ENCODE assay signal across 1 cellular context in the genomic region with DNA sequence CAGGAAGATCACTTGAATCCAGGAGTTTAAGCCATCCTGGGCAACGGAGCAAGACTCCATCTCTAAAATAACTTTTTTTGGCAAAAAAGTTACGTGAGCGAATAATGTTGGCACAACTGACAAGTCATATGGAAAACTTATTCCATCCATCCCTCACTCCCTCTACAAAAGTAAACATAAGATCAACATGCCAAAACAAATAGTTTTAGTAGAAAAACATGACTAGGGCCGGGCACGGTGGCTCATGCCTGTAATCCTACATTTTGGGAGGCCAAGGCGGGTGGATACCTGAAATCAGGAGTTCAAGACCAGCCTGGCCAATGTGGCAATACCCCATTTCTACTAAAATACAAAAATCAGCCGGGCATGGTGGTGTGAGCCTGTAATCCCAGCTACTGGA.
TF ChIP-seq lines count a peak whose summit lies in the region.

No MANE protein-coding gene starts in this region.

TF ChIP-seq in HepG2, 621 proteins besides CTCF, POLR2A, EP300 and RAD21:
- TF ChIP-seq HNRNPK (IDR thresholded peaks at IDR 0.05; ENCODE audit: low read depth, low read length, poor library complexity, severe bottlenecking) (peak; percentile 1), SP2 (CRISPR knock-in tag; IDR thresholded peaks at IDR 0.05) (no peak), ZKSCAN5 (CRISPR knock-in tag; IDR thresholded peaks at IDR 0.05) (no peak), SOX6 (IDR thresholded peaks at IDR 0.05) (no peak), SOX6 (CRISPR knock-in tag; IDR thresholded peaks at IDR 0.05) (no peak), KDM5A (IDR thresholded peaks at IDR 0.05; ENCODE audit: borderline replicate concordance, low read length) (no peak), SIX1 (CRISPR knock-in tag; IDR thresholded peaks at IDR 0.05; ENCODE audit: borderline replicate concordance) (no peak), ZNF660 (CRISPR knock-in tag; IDR thresholded peaks at IDR 0.05; ENCODE audit: borderline replicate concordance, low read depth) (no peak)
